Comparison of ENCODE assay signal across 1 cellular context in genomic region chr11:129828301-129828836, GRCh38.
TF ChIP-seq lines count a peak whose summit lies in the region.

No MANE protein-coding gene starts in this region.

TF ChIP-seq in HepG2, 621 proteins besides CTCF, POLR2A, EP300 and RAD21 (continued from another document and continues in another):
- TF ChIP-seq ATF6 (CRISPR knock-in tag; conservative IDR thresholded peaks at IDR 0.05) = no peak
- TF ChIP-seq AKAP8 (CRISPR knock-in tag; IDR thresholded peaks at IDR 0.05) = 0 out of 2 replicates have a peak, but pooled peaks have one; percentile 26
- TF ChIP-seq FOXP4 (CRISPR knock-in tag; IDR thresholded peaks at IDR 0.05) = peak; percentile 76
- no peak for TF ChIP-seq SCMH1 (CRISPR knock-in tag; IDR thresholded peaks at IDR 0.05; ENCODE audit: borderline replicate concordance)
- TF ChIP-seq ZNF501 (CRISPR knock-in tag; IDR thresholded peaks at IDR 0.05) = peak; percentile 70; the same call in 1 of the 2 replicates
- no peak for TF ChIP-seq CBX5 (CRISPR knock-in tag; IDR thresholded peaks at IDR 0.05; ENCODE audit: borderline replicate concordance)
- no peak; the same call in 1 of the 2 replicates for TF ChIP-seq FOSL1 (CRISPR knock-in tag; IDR thresholded peaks at IDR 0.05; ENCODE audit: borderline replicate concordance)
- peak; percentile 77; the same call in 1 of the 2 replicates for TF ChIP-seq SKIL (CRISPR knock-in tag; IDR thresholded peaks at IDR 0.05; ENCODE audit: borderline replicate concordance)
- TF ChIP-seq TBX2 (CRISPR knock-in tag; IDR thresholded peaks at IDR 0.05; ENCODE audit: borderline replicate concordance) = peak; percentile 96
- TF ChIP-seq ZNF713 (CRISPR knock-in tag; IDR thresholded peaks at IDR 0.05) = no peak
- TF ChIP-seq RELA (CRISPR knock-in tag; IDR thresholded peaks at IDR 0.05) = no peak
- TF ChIP-seq MATR3 (CRISPR knock-in tag; IDR thresholded peaks at IDR 0.05) = no peak
- TF ChIP-seq ZNF552 (CRISPR knock-in tag; IDR thresholded peaks at IDR 0.05; ENCODE audit: borderline replicate concordance) = no peak
- TF ChIP-seq NCOA2 (CRISPR knock-in tag; IDR thresholded peaks at IDR 0.05) = peak; percentile 78
- no peak for TF ChIP-seq THAP9 (CRISPR knock-in tag; IDR thresholded peaks at IDR 0.05; ENCODE audit: borderline replicate concordance)
- no peak for TF ChIP-seq XRCC5 (optimal IDR thresholded peaks at IDR 0.05; ENCODE audit: low read length)
- TF ChIP-seq PRDM15 (CRISPR knock-in tag; IDR thresholded peaks at IDR 0.05) = no peak
- peak; percentile 62 for TF ChIP-seq HDAC1 (CRISPR knock-in tag; IDR thresholded peaks at IDR 0.05)
- peak; percentile 50; the same call in 1 of the 2 replicates for TF ChIP-seq DRAP1 (CRISPR knock-in tag; IDR thresholded peaks at IDR 0.05)
- TF ChIP-seq ZNF564 (CRISPR knock-in tag; IDR thresholded peaks at IDR 0.05) = no peak
- TF ChIP-seq TARDBP (CRISPR knock-in tag; IDR thresholded peaks at IDR 0.05) = peak; percentile 76; the same call in 1 of the 2 replicates
- TF ChIP-seq ZNF350 (CRISPR knock-in tag; IDR thresholded peaks at IDR 0.05; ENCODE audit: borderline replicate concordance, low read depth) = 0 out of 2 replicates have a peak, but pooled peaks have one; percentile 33
- no peak for TF ChIP-seq ZFP1 (CRISPR knock-in tag; IDR thresholded peaks at IDR 0.05)
- TF ChIP-seq DPF2 (CRISPR knock-in tag; IDR thresholded peaks at IDR 0.05; ENCODE audit: borderline replicate concordance, low read depth) = peak; percentile 60; the same call in 1 of the 2 replicates
- TF ChIP-seq ELF1 (CRISPR knock-in tag; IDR thresholded peaks at IDR 0.05) = no peak; the same call in 1 of the 2 replicates
- no peak for TF ChIP-seq ZNF382 (CRISPR knock-in tag; IDR thresholded peaks at IDR 0.05; ENCODE audit: borderline replicate concordance)
- TF ChIP-seq ATF1 (CRISPR knock-in tag; IDR thresholded peaks at IDR 0.05) = no peak
- TF ChIP-seq GPN1 (CRISPR knock-in tag; IDR thresholded peaks at IDR 0.05; ENCODE audit: borderline replicate concordance) = no peak
- no peak for TF ChIP-seq GTF2F1 (IDR thresholded peaks at IDR 0.05; ENCODE audit: low read length)
- peak; percentile 71; the same call in 1 of the 2 replicates for TF ChIP-seq ZFP36L1 (CRISPR knock-in tag; IDR thresholded peaks at IDR 0.05)
- no peak for TF ChIP-seq ZSCAN20 (CRISPR knock-in tag; IDR thresholded peaks at IDR 0.05; ENCODE audit: borderline replicate concordance)
- TF ChIP-seq SOX5 (CRISPR knock-in tag; IDR thresholded peaks at IDR 0.05; ENCODE audit: borderline replicate concordance) = peak; percentile 88; the same call in 1 of the 2 replicates
- no peak for TF ChIP-seq ZNF34 (CRISPR knock-in tag; IDR thresholded peaks at IDR 0.05; ENCODE audit: borderline replicate concordance)
- no peak for TF ChIP-seq ZNF451 (CRISPR knock-in tag; IDR thresholded peaks at IDR 0.05)
- TF ChIP-seq CREM (IDR thresholded peaks at IDR 0.05) = peak; percentile 76
- TF ChIP-seq CREM (CRISPR knock-in tag; IDR thresholded peaks at IDR 0.05) = no peak
- no peak for TF ChIP-seq E2F2 (CRISPR knock-in tag; IDR thresholded peaks at IDR 0.05; ENCODE audit: borderline replicate concordance)
- peak; percentile 57; the same call in 1 of the 2 replicates for TF ChIP-seq RERE (CRISPR knock-in tag; IDR thresholded peaks at IDR 0.05; ENCODE audit: low read depth)
- 0 out of 2 replicates have a peak, but pooled peaks have one; percentile 51 for TF ChIP-seq ZNF441 (CRISPR knock-in tag; IDR thresholded peaks at IDR 0.05; ENCODE audit: borderline replicate concordance)
- peak; percentile 77 for TF ChIP-seq ZSCAN25 (CRISPR knock-in tag; IDR thresholded peaks at IDR 0.05)
